ENCODE assay signal across 7 cellular contexts in the genomic region with DNA sequence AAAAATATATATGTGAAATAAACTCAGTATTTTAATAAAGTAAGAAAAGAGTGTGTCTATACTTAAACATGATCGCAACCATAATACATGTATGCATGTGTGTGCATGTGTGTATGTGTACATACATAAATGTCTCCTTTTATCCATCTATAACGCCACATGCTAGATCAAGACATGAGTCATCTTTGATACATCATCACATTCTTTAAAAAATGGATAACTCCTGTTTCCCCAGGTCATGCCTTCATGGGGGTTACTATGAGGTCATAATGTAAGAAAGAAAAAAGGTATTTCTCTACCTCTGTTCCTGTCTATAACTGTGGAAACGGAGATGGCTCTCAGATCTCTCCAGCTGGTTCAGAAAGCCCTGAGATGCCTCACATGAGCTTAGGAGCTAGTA. TPM values are rescaled to one million over a fixed set of nuclear protein-coding genes. Genes with fewer than 3 reads are reported as not detected.
"Had no signal": no experiment of that assay in that cellular context is flagged by ENCODE, and none has a peak within 500 bp of the region (broad histone marks: within the 10 kb centered on the region; RNA-seq: fewer than 3 reads in every experiment).

No MANE protein-coding gene starts in this region.

- H3K4me2 ChIP-seq: GM23338 had no signal

- FAIRE-seq: H1, H54, HTR-8/SVneo had no signal

- ATAC-seq: GM23338 had no signal

- H3K4me3 ChIP-seq: GM23338 had no signal

- DNase-seq: H9, HCEC 1CT had no signal

RNA-seq across cellular contexts. Expression of a gene that starts 41.2 kb away (rescaled TPM):
- total RNA-seq: HT-29 had no signal
